Comparison of ENCODE assay signal across 8 cellular contexts in genomic region chr15:100601628-100602063, GRCh38. TPM values are rescaled to one million over a fixed set of nuclear protein-coding genes. Genes with fewer than 3 reads are reported as not detected.
A peak's percentile ranks its signal among the peaks of the same experiment; 100 is the strongest.
DNase-seq lines count a peak whose midpoint lies in the region; ATAC-seq and TF ChIP-seq lines count a peak whose summit lies in the region.

No MANE protein-coding gene starts in this region.

- H3K36me3 ChIP-seq in WERI-Rb-1 (peaks cover 16% of the 10 kb centered on the region), uterus (no peaks in the 10 kb centered on the region)

- no peak for DNase-seq in WERI-Rb-1
- DNase-seq in left colon, result no peak
- no peak for DNase-seq in uterus
- no peak for DNase-seq in islet precursor cell

- peak overlapping the region; percentile 55 for H3K4me3 ChIP-seq in GM12875 (ENCODE audit: low read depth, low read length)
- peak overlapping the region; percentile 96 for H3K4me3 ChIP-seq in WERI-Rb-1 (ENCODE audit: low read depth, low read length)
- peak overlapping the region; percentile 79 to 99 for H3K4me3 ChIP-seq in uterus

- peak; percentile 16 for ATAC-seq in HG02759 (IDR thresholded peaks at IDR 0.05; ENCODE audit: unreplicated experiment)
- ATAC-seq in left colon, result peak; percentile 16
- ATAC-seq in HG03378 (IDR thresholded peaks at IDR 0.05; ENCODE audit: unreplicated experiment), result no peak
- ATAC-seq in HG03457 (IDR thresholded peaks at IDR 0.05; ENCODE audit: unreplicated experiment), result no peak

- no peaks in the 10 kb centered on the region for H3K27me3 ChIP-seq in WERI-Rb-1 (ENCODE audit: insufficient read depth, low read depth, severe bottlenecking)
- H3K27me3 ChIP-seq in uterus, result no peaks in the 10 kb centered on the region

- H3K9me3 ChIP-seq in WERI-Rb-1 (ENCODE audit: severe bottlenecking), result no peaks in the 10 kb centered on the region
- H3K9me3 ChIP-seq in uterus, result no peaks in the 10 kb centered on the region

- no peak for TF ChIP-seq CTCF in GM12875 (IDR thresholded peaks at IDR 0.05; ENCODE audit: borderline replicate concordance, insufficient read depth, low read depth, low read length)
- no peak for TF ChIP-seq CTCF in WERI-Rb-1 (IDR thresholded peaks at IDR 0.05; ENCODE audit: low read depth, low read length)
- TF ChIP-seq CTCF in uterus (IDR thresholded peaks at IDR 0.05), result no peak

- intact Hi-C loops in left colon (cut with DNase I, micrococcal nuclease), result no loop called here
- intact Hi-C loops in uterus (cut with DNase I; ENCODE audit: low total_unique reads), result no loop called here

- H3K4me1 ChIP-seq in uterus, result peaks cover 0 to 17% of the 10 kb centered on the region in 2 donors

- TF ChIP-seq POLR2A in uterus (IDR thresholded peaks at IDR 0.05), result no peak

- peak overlapping the region; percentile 71 for H3K27ac ChIP-seq in WERI-Rb-1
- H3K27ac ChIP-seq in uterus, result peak overlapping the region; percentile 81 to 86

RNA-seq across cellular contexts. Expression of gene LINS1, which starts 0.3 kb away (rescaled TPM):
- total RNA-seq in left colon (10 to 100 TPM; 20.0 to 22.7 TPM), uterus (100 to 1,000 TPM in 1 of 4 donors, 10 to 100 TPM in 3; 17.4 to 108 (median 52.8) TPM)

RNA-seq across cellular contexts. Expression of gene ASB7, which starts 0.7 kb away (rescaled TPM):
- total RNA-seq in left colon (10 to 100 TPM; 26.7 to 26.8 TPM), uterus (10 to 100 TPM; 15.0 to 27.7 (median 22.7) TPM)

Comparison
In these comparisons a context has a peak if more than half of its experiments do, and no peak if none do; other contexts are left out.
1. ATAC-seq: peak in HG02759 (single experiment) and left colon (single experiment); none in HG03378 (single experiment) and HG03457 (single experiment).
2. Peak in every context shown above with its lines, with median percentiles within 50 percentile points of each other: H3K4me3 ChIP-seq.